Comparison of ENCODE assay signal across 22 cellular contexts in genomic region chr10:78310481-78311080, GRCh38.
"Had no signal": no experiment of that assay in that cellular context is flagged by ENCODE, and none has a peak within 500 bp of the region (broad histone marks: within the 10 kb centered on the region; RNA-seq: fewer than 3 reads in every experiment).

No MANE protein-coding gene starts in this region.

- H3K9me3 ChIP-seq: ovary, spleen, thoracic aorta had no signal

- ATAC-seq: esophagus mucosa; sciatic nerve; stimulated activated naive B cell treated with anti-CD40 and anti-IgM and Interleukin-4, amounts not matched to agents 10 μg/mL and 1 μg/mL and 100 μg/mL, for 72 hours had no signal

- H3K36me3 ChIP-seq: ovary, spleen, thoracic aorta had no signal

- H3K27me3 ChIP-seq: ovary, spleen had no signal

- H3K27ac ChIP-seq: ovary, spleen, thoracic aorta, VCaP had no signal

- FAIRE-seq: urothelium cell line had no signal

- H3K4me3 ChIP-seq: lung, ovary, spleen, thoracic aorta had no signal

- H3K4me3 Mint-ChIP-seq: activated naive CD8-positive, alpha-beta T cell; activated T-helper 1 cell treated with anti-CD3 and anti-CD28 coated beads, Interleukin-12 subunit alpha, Interleukin-12 subunit beta, Interleukin-2, Interleukin-4 antibody, amounts not matched to agents 30 ng/mL and 10 ng/mL and 1 ng/mL, durations not matched to agents 14 hours and 24 hours and 36 hours; mesothelial cell of epicardium; neural crest cell; stimulated activated naive B cell treated with anti-CD40 and anti-IgM and Interleukin-4, amounts not matched to agents 10 μg/mL and 1 μg/mL and 100 μg/mL, for 72 hours had no signal

- H3K4me1 ChIP-seq: spleen had no signal

- H3K27me3 Mint-ChIP-seq: activated naive CD8-positive, alpha-beta T cell had no signal

- H3K36me3 Mint-ChIP-seq: activated naive CD8-positive, alpha-beta T cell; mesothelial cell of epicardium; stimulated activated naive B cell treated with anti-CD40 and anti-IgM and Interleukin-4, amounts not matched to agents 10 μg/mL and 1 μg/mL and 100 μg/mL, for 72 hours had no signal

- DNase-seq: activated CD4-positive, alpha-beta T cell treated with anti-CD3 and anti-CD28 coated beads, Interleukin-2, amount 50 U/mL, for 1 hour; activated CD4-positive, CD25-positive, alpha-beta regulatory T cell treated with anti-CD3 and anti-CD28 coated beads, Interleukin-2, amount 50 U/mL, for 72 hours; activated T-cell treated with anti-CD3 and anti-CD28 coated beads for 4 hours; amniotic stem cell; cortex of kidney; effector CD4-positive, alpha-beta T cell; ovary; spleen; stimulated activated CD4-positive, alpha-beta T cell treated with anti-CD3 and anti-CD28 coated beads, Interleukin-4, amount 100 ng/mL, for 4 hours; stimulated activated naive B cell treated with anti-CD40 and anti-IgM and Interleukin-4, amounts not matched to agents 10 μg/mL and 1 μg/mL and 100 μg/mL, for 72 hours; SW 1271; T-helper 2 cell had no signal

- H3K9me3 Mint-ChIP-seq: activated T-helper 1 cell treated with anti-CD3 and anti-CD28 coated beads, Interleukin-12 subunit alpha, Interleukin-12 subunit beta, Interleukin-2, Interleukin-4 antibody, amounts not matched to agents 30 ng/mL and 10 ng/mL and 1 ng/mL, durations not matched to agents 14 hours and 24 hours and 36 hours; neural crest cell; stimulated activated naive B cell treated with anti-CD40 and anti-IgM and Interleukin-4, amounts not matched to agents 10 μg/mL and 1 μg/mL and 100 μg/mL, for 72 hours had no signal

- H3K27ac Mint-ChIP-seq: activated naive CD8-positive, alpha-beta T cell; activated T-helper 1 cell treated with anti-CD3 and anti-CD28 coated beads, Interleukin-12 subunit alpha, Interleukin-12 subunit beta, Interleukin-2, Interleukin-4 antibody, amounts not matched to agents 30 ng/mL and 10 ng/mL and 1 ng/mL, durations not matched to agents 14 hours and 24 hours and 36 hours; mesothelial cell of epicardium; stimulated activated naive B cell treated with anti-CD40 and anti-IgM and Interleukin-4, amounts not matched to agents 10 μg/mL and 1 μg/mL and 100 μg/mL, for 72 hours had no signal
